ENCODE assay signal across 9 cellular contexts in the genomic region with DNA sequence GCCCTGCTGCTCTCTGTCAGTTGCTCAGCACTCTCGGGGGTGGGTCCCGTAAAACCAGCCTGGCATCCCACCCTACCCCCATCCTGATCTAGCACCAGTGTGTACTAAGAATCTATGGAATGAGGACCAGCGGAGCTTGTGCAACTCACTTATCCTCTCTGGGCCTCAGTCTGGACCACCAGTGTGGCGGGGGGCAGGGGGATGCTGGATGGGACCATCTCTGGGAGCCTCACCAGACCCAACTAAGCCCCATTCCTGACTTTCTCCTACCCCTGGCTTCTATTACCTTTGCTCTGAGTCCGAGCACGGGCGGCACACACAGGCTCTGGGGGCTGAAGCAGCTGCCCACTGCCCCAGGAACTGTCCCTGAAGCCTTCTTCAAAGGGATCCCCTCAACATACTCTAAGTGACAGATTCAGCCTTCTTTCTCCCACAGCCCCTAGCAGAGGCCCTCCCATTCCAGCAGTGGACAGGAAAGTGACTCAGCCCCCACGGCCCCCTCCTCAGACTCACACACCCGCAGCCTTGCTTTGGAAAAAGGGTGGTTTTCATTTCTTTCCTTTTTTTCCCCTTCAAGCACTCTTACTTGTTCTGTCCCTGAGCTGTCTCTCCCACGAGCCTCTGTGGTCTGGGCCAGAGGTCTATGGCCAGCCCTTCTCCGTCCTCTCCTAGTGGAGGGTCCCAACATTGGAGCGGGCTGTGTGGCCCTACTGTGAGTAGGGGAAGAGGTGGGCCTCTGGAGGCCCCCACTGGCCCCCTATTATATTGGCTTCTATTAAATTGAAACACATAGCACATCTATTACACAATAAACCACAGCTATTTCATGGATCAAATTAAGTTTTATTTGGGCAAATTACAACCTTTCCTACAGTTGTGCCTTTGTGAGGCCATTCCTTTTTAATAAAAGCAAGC.
DNase-seq lines count a peak whose midpoint lies in the region; ATAC-seq and TF ChIP-seq lines count a peak whose summit lies in the region.
"Had no signal": no experiment of that assay in that cellular context is flagged by ENCODE, and none has a peak within 500 bp of the region (broad histone marks: within the 10 kb centered on the region; RNA-seq: fewer than 3 reads in every experiment).

No MANE protein-coding gene starts in this region.

- TF ChIP-seq RAD21 in IMR-90 (IDR thresholded peaks at IDR 0.05; ENCODE audit: low read length): no peak

- H3K9ac ChIP-seq in IMR-90 (ENCODE audit: low read depth, low read length): peak overlapping the region; percentile 61

- peak overlapping the region; percentile 100 for H4K91ac ChIP-seq in IMR-90 (ENCODE audit: insufficient read depth, low read depth, low read length)

- peak overlapping the region; percentile 100 for H3K4ac ChIP-seq in IMR-90 (ENCODE audit: low read depth, low read length)

- TF ChIP-seq CTCF in IMR-90 (conservative IDR thresholded peaks at IDR 0.05; ENCODE audit: low read depth, low read length): no peak
- TF ChIP-seq CTCF in coronary artery (IDR thresholded peaks at IDR 0.05): no peak

- H3K27ac ChIP-seq in IMR-90 (ENCODE audit: insufficient read depth, low read length): peak overlapping the region; percentile 99
- H3K27ac ChIP-seq in coronary artery: peak overlapping the region; percentile 53 to 87
- H3K27ac ChIP-seq in mesodermal cell (ENCODE audit: low read depth, low read length, severe bottlenecking): peak overlapping the region; percentile 99
- H3K27ac ChIP-seq in urinary bladder (ENCODE audit: low read depth): peak overlapping the region; percentile 69

- no peaks in the 10 kb centered on the region for H3K27me3 Mint-ChIP-seq in activated T-cell treated with anti-CD3 and anti-CD28 coated beads, Interleukin-2, amount 50 U/mL, for 72 hours (ENCODE audit: low read depth)
- H3K27me3 Mint-ChIP-seq: activated naive CD8-positive, alpha-beta T cell had no signal

- DNase-seq in IMR-90 (peak; percentile 62), coronary artery (ENCODE audit: low spot score) (peak; percentile 75), COR-L47 (lab: John Stamatoyannopoulos, UW) (no peak)
- DNase-seq in stimulated activated CD4-positive, alpha-beta T cell treated with anti-CD3 and anti-CD28 coated beads, Interleukin-4, amount 100 ng/mL, for 24 hours: no peak
- no peak for DNase-seq in activated T-cell treated with anti-CD3 and anti-CD28 coated beads, Interleukin-2, amount 50 U/mL, for 72 hours
- DNase-seq: naive B cell had no signal

- H2BK120ac ChIP-seq in IMR-90 (ENCODE audit: low read depth, low read length): peak overlapping the region; percentile 99

- intact Hi-C loops in IMR-90 (cut with micrococcal nuclease): loop anchor here (1.0 to 5.0 kb wide), 2 partner anchors 13 to 40 kb away; no protein-coding TSS in a partner anchor

- H2AK5ac ChIP-seq in IMR-90 (ENCODE audit: low read depth, low read length): peak overlapping the region; percentile 99

- H3K14ac ChIP-seq in IMR-90 (replicated peaks; ENCODE audit: low read depth, low read length): peak overlapping the region; percentile 90

- H2BK20ac ChIP-seq in IMR-90 (ENCODE audit: low read depth, low read length): peak overlapping the region; percentile 99

- H2AK9ac ChIP-seq in IMR-90 (replicated peaks; ENCODE audit: low read depth, low read length, poor library complexity): peak overlapping the region; percentile 97

- no peaks in the 10 kb centered on the region for H4K20me1 ChIP-seq in IMR-90 (ENCODE audit: insufficient read depth, low read length)

- POLR2A ChIA-PET in IMR-90 (lab: Charles Lee; ENCODE audit: unreplicated experiment): no interaction called here

- H3K4me1 ChIP-seq in IMR-90 (ENCODE audit: control insufficient read depth, insufficient read depth, low read length) (peaks cover 38% of the 10 kb centered on the region), mesodermal cell (ENCODE audit: control insufficient read depth, insufficient read depth, low read length, poor library complexity, severe bottlenecking) (peaks cover 56% of the 10 kb centered on the region), urinary bladder (ENCODE audit: insufficient read depth) (peaks cover 3% of the 10 kb centered on the region)

- H4K8ac ChIP-seq in IMR-90 (ENCODE audit: low read depth in 2 of 2, low read length in 2 of 2): peak overlapping the region; percentile 89 to 99

- H3K4me3 Mint-ChIP-seq in activated T-cell treated with anti-CD3 and anti-CD28 coated beads, Interleukin-2, amount 50 U/mL, for 72 hours: no peak overlapping the region
- H3K4me3 Mint-ChIP-seq: activated naive CD8-positive, alpha-beta T cell had no signal

- H2BK15ac ChIP-seq in IMR-90 (ENCODE audit: low read depth, low read length): peak overlapping the region; percentile 88

- H3K9me3 ChIP-seq in IMR-90 (ENCODE audit: control insufficient read depth, insufficient read depth, low read length) (no peaks in the 10 kb centered on the region), mesodermal cell (ENCODE audit: control insufficient read depth, low read length) (no peaks in the 10 kb centered on the region)

- no CpG with 5 or more reads among the region's 12 CpGs for WGBS in IMR-90 (ENCODE audit: extremely low coverage in 2 of 2, insufficient read length in 1 of 2), 2 experiments
- 59 to 60% methylated on average over 9 of the region's 12 CpGs for whole genome bisulfite sequencing in mesodermal cell (ENCODE audit: insufficient coverage in 2 of 2), 2 experiments
- WGBS in urinary bladder: 59% methylated on average over 12 of the region's 12 CpGs

- H3K27ac Mint-ChIP-seq in activated T-cell treated with anti-CD3 and anti-CD28 coated beads, Interleukin-2, amount 50 U/mL, for 72 hours: no peak overlapping the region
- H3K27ac Mint-ChIP-seq: activated naive CD8-positive, alpha-beta T cell had no signal

- dilution Hi-C loops in IMR-90 (cut with HindIII; ENCODE audit: low sequenced_read_pairs, unreplicated experiment): no loop called here

- no peaks in the 10 kb centered on the region for H3K36me3 Mint-ChIP-seq in activated T-cell treated with anti-CD3 and anti-CD28 coated beads, Interleukin-2, amount 50 U/mL, for 72 hours (ENCODE audit: insufficient read depth in 2 of 2)
- H3K36me3 Mint-ChIP-seq: activated naive CD8-positive, alpha-beta T cell; naive B cell had no signal

- peak overlapping the region; percentile 96 for H3K56ac ChIP-seq in IMR-90 (ENCODE audit: extremely low read depth, insufficient read depth, low read length)

- in situ Hi-C loops in IMR-90 (cut with MboI; ENCODE audit: low sequenced_read_pairs): no loop called here

- H3K18ac ChIP-seq in IMR-90 (ENCODE audit: low read depth, low read length): peak overlapping the region; percentile 96

- H3K4me3 ChIP-seq in IMR-90 (ENCODE audit: insufficient read depth, low read depth, low read length) (no peak overlapping the region), coronary artery (no peak overlapping the region), mesodermal cell (ENCODE audit: extremely low read depth, insufficient read depth, low read length, poor library complexity, severe bottlenecking) (peak overlapping the region; percentile 15), urinary bladder (ENCODE audit: low read depth, low read length) (no peak overlapping the region)

- peak overlapping the region; percentile 96 for H2BK5ac ChIP-seq in IMR-90 (ENCODE audit: low read depth, low read length, poor library complexity, severe bottlenecking)

- peak overlapping the region; percentile 93 for H4K5ac ChIP-seq in IMR-90 (ENCODE audit: low read depth, low read length)

- peak overlapping the region; percentile 88 for H2AFZ ChIP-seq in IMR-90 (replicated peaks; ENCODE audit: low read length, poor library complexity)

- H3K9me1 ChIP-seq in IMR-90 (ENCODE audit: insufficient read depth, low read length): peaks cover 44% of the 10 kb centered on the region

- peak overlapping the region; percentile 79 for H3K23ac ChIP-seq in IMR-90 (ENCODE audit: low read depth, low read length)

- H3K27me3 ChIP-seq in IMR-90 (ENCODE audit: control insufficient read depth, insufficient read depth, low read length): no peaks in the 10 kb centered on the region

- CTCF ChIA-PET in IMR-90 (lab: Yijun Ruan, JAX): interaction anchor here (1.6 kb wide), 1 partner anchor 49 kb away, joined by 4 read pairs; no protein-coding TSS in a partner anchor

- no TSS peak for BruUV-seq in IMR-90 (replicated peaks; lab: Mats Ljungman, UMichigan)

- no peaks in the 10 kb centered on the region for H3K4me1 Mint-ChIP-seq in activated T-cell treated with anti-CD3 and anti-CD28 coated beads, Interleukin-2, amount 50 U/mL, for 72 hours (ENCODE audit: low read depth)
- H3K4me1 Mint-ChIP-seq: naive B cell had no signal

- TF ChIP-seq POLR2A in IMR-90 (IDR thresholded peaks at IDR 0.05; ENCODE audit: low read depth, low read length): no peak

- ATAC-seq in IMR-90 (ENCODE audit: low read depth): peak; percentile 24
- ATAC-seq in activated T-cell treated with anti-CD3 and anti-CD28 coated beads, Interleukin-2, amount 50 U/mL, for 72 hours (replicated peaks in 1 of 2): no peak

- peak overlapping the region; percentile 43 for H3K4me2 ChIP-seq in IMR-90 (ENCODE audit: low read depth, low read length)

- H3K36me3 ChIP-seq in IMR-90 (ENCODE audit: control insufficient read depth, insufficient read depth, low read length) (no peaks in the 10 kb centered on the region), mesodermal cell (ENCODE audit: control insufficient read depth, insufficient read depth, low read length) (no peaks in the 10 kb centered on the region), urinary bladder (ENCODE audit: insufficient read depth) (no peaks in the 10 kb centered on the region)

- no peaks in the 10 kb centered on the region for H3K9me3 Mint-ChIP-seq in activated T-cell treated with anti-CD3 and anti-CD28 coated beads, Interleukin-2, amount 50 U/mL, for 72 hours
- H3K9me3 Mint-ChIP-seq: naive B cell had no signal

- peaks cover 0 to 26% of the 10 kb centered on the region in 2 experiments; a peak in 2 of 4 replicates for H3K79me1 ChIP-seq in IMR-90 (ENCODE audit: low read depth in 1 of 2, low read length in 2 of 2)

TF ChIP-seq in IMR-90, 13 proteins besides CTCF, POLR2A, EP300 and RAD21:
- TF ChIP-seq MAZ (IDR thresholded peaks at IDR 0.05; ENCODE audit: borderline replicate concordance, low read depth, low read length) (peak; percentile 22; the same call in 1 of the 2 replicates), FOS (IDR thresholded peaks at IDR 0.05; ENCODE audit: low read depth, low read length) (peak; percentile 45), CEBPB (IDR thresholded peaks at IDR 0.05; ENCODE audit: low read depth, low read length) (peak; percentile 84)
- TF ChIP-seq, protein P1, sequence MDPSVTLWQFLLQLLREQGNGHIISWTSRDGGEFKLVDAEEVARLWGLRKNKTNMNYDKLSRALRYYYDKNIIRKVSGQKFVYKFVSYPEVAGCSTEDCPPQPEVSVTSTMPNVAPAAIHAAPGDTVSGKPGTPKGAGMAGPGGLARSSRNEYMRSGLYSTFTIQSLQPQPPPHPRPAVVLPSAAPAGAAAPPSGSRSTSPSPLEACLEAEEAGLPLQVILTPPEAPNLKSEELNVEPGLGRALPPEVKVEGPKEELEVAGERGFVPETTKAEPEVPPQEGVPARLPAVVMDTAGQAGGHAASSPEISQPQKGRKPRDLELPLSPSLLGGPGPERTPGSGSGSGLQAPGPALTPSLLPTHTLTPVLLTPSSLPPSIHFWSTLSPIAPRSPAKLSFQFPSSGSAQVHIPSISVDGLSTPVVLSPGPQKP (IDR thresholded peaks at IDR 0.05; ENCODE audit: borderline replicate concordance, low read depth, low read length): no peak
TF ChIP-seq in IMR-90: peak in this region for 3.

Comparison
In these comparisons a context has a peak if more than half of its experiments do, and no peak if none do; other contexts are left out.
1. DNase-seq: peak in IMR-90 (single experiment) and coronary artery (single experiment); none in COR-L47 (single experiment), stimulated activated CD4-positive, alpha-beta T cell treated with anti-CD3 and anti-CD28 coated beads, Interleukin-4, amount 100 ng/mL, for 24 hours (single experiment) and activated T-cell treated with anti-CD3 and anti-CD28 coated beads, Interleukin-2, amount 50 U/mL, for 72 hours (0 of 2).
2. Peak in every context shown above with its lines, with median percentiles within 50 percentile points of each other: H3K27ac ChIP-seq.